ENCODE assay signal across 11 cellular contexts in the genomic region with DNA sequence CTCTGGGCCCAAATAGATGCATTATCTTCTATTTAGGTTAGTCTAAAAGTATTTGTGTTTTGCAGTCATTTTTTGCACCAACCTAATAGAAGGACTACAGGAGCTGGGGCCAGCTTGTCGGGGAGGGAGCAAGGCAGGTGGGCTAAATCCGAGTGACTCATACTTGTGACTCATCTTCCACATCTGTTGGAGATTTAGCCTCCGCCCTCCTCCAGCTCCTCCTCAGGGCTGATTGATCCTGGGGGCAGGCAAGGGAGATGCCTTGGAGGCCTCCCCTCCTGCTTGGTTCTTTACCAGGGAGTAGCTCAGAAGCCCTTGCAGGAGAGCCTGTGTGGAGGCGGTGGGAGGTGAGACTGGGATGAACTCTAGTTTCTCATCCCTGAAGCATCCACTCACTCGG. TPM values are rescaled to one million over a fixed set of nuclear protein-coding genes. Genes with fewer than 3 reads are reported as not detected.
A peak's percentile ranks its signal among the peaks of the same experiment; 100 is the strongest.
DNase-seq lines count a peak whose midpoint lies in the region; ATAC-seq, FAIRE-seq and TF ChIP-seq lines count a peak whose summit lies in the region.
"Had no signal": no experiment of that assay in that cellular context is flagged by ENCODE, and none has a peak within 500 bp of the region (broad histone marks: within the 10 kb centered on the region; RNA-seq: fewer than 3 reads in every experiment).

No MANE protein-coding gene starts in this region.

- no peak for TF ChIP-seq CTCF in D721Med (IDR thresholded peaks at IDR 0.05; ENCODE audit: insufficient read depth, missing control alignments)
- no peak for TF ChIP-seq CTCF in cardiac fibroblast (IDR thresholded peaks at IDR 0.05; ENCODE audit: low read depth, low read length)

- DNase-seq in D721Med (ENCODE audit: insufficient read length, low spot score) (peak; percentile 74), MV-4-11 (lab: John Stamatoyannopoulos, UW) (peak; percentile 24), cardiac fibroblast (ENCODE audit: low read depth in 2 of 2) (peak; percentile 54 to 77), myocyte (ENCODE audit: low read depth) (peak; percentile 65), hippocampal formation (lab: John Stamatoyannopoulos, UW) (no peak), NCI-H1092 treated with DMSO at 0.1 percent for 48 hours (lab: John Stamatoyannopoulos, UW) (no peak)
- DNase-seq: activated naive CD4-positive, alpha-beta T cell; NCI-H510A had no signal

- ATAC-seq in HG03159 (IDR thresholded peaks at IDR 0.05; ENCODE audit: unreplicated experiment), result no peak
- ATAC-seq in HG02588 (IDR thresholded peaks at IDR 0.05; ENCODE audit: unreplicated experiment), result no peak

- no peak for FAIRE-seq in D721Med (lab: Jason Lieb, UNC)

- no peak overlapping the region for H3K4me3 ChIP-seq in cardiac fibroblast (replicated peaks in 1 of 2; ENCODE audit: low read depth in 2 of 2, low read length in 2 of 2)
- H3K4me3 ChIP-seq: neural progenitor cell had no signal

RNA-seq across cellular contexts. Expression of gene RHOF, which starts 27.9 kb away (rescaled TPM):
- 2.3 and 2.4 TPM in 2 replicates for total RNA-seq in myocyte
- polyA plus RNA-seq in myocyte (2012), result 2.7 TPM

RNA-seq across cellular contexts. Expression of gene SETD1B, which starts 38.2 kb away (rescaled TPM):
- 3.9 and 4.0 TPM in 2 replicates for total RNA-seq in myocyte
- polyA plus RNA-seq in myocyte (2012), result 7.4 TPM

RNA-seq across cellular contexts. Expression of gene TMEM120B, which starts 53.0 kb away (rescaled TPM):
- 25.2 and 25.3 TPM in 2 replicates for total RNA-seq in myocyte
- 18.6 TPM for polyA plus RNA-seq in myocyte (2012)

Comparison
In these comparisons a context has a peak if more than half of its experiments do, and no peak if none do; other contexts are left out.
1. DNase-seq: peak in D721Med (single experiment), MV-4-11 (single experiment), cardiac fibroblast (2 of 2) and myocyte (single experiment); none in hippocampal formation (0 of 2) and NCI-H1092 treated with DMSO at 0.1 percent for 48 hours (single experiment).